28 cellular contexts compared by ENCODE assay signal in the genomic region with DNA sequence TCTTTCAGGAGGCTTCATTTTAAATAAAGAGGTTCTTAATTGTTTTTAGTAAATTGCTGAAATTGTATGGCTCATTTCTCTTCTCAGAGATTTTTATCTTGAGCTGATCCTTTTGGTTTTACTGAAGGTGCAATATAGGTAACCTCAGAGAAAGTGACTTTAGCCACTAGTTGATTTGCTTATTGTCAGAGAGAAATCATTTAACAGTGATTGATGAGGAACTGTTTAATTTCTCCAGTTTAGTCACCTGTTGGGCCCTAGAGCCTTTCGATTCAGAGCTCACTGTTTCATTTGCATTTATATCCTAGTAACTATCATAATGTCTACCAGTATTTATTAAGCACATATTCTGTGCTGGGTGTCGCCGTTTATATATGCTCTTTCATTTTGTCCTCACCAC.
"Had no signal": no experiment of that assay in that cellular context is flagged by ENCODE, and none has a peak within 500 bp of the region (broad histone marks: within the 10 kb centered on the region; RNA-seq: fewer than 3 reads in every experiment).

No MANE protein-coding gene starts in this region.

- H3K27ac ChIP-seq: gastrocnemius medialis, heart left ventricle, hepatocyte, neutrophil, prostate gland, right atrium auricular region, testis, tibial artery had no signal

- H3K27ac Mint-ChIP-seq: effector memory CD8-positive, alpha-beta T cell; memory B cell; natural killer cell treated with Interleukin-12 subunit alpha and Interleukin-12 subunit beta and Interleukin-15 and Interleukin-18, amount 100 ng/mL, for 72 hours; type B pancreatic cell had no signal

- H3K27me3 ChIP-seq: gastrocnemius medialis, heart left ventricle, hepatocyte, neutrophil, right atrium auricular region, testis, tibial artery had no signal

- H3K36me3 ChIP-seq: gastrocnemius medialis, heart left ventricle, neutrophil, prostate gland, right atrium auricular region, tibial artery had no signal

- H3K9me3 ChIP-seq: gastrocnemius medialis, heart left ventricle, mucosa of descending colon, neutrophil, prostate gland, right atrium auricular region, testis, tibial artery had no signal

- H3K4me3 Mint-ChIP-seq: effector memory CD8-positive, alpha-beta T cell; memory B cell; naive B cell; natural killer cell treated with Interleukin-12 subunit alpha and Interleukin-12 subunit beta and Interleukin-15 and Interleukin-18, amount 100 ng/mL, for 72 hours; neural crest cell; type B pancreatic cell had no signal

- H3K36me3 Mint-ChIP-seq: naive B cell; natural killer cell treated with Interleukin-12 subunit alpha and Interleukin-12 subunit beta and Interleukin-15 and Interleukin-18, amount 100 ng/mL, for 72 hours; type B pancreatic cell had no signal

- ATAC-seq: effector memory CD8-positive, alpha-beta T cell; gastrocnemius medialis; heart left ventricle; left lobe of liver; mucosa of descending colon; natural killer cell treated with Interleukin-12 subunit alpha and Interleukin-12 subunit beta and Interleukin-15 and Interleukin-18, amount 100 ng/mL, for 72 hours; sciatic nerve; stimulated activated naive CD8-positive, alpha-beta T cell treated with anti-CD3 and anti-CD28 coated beads, Interleukin-15, Interleukin-2, amounts not matched to agents 100 U/mL and 50 U/mL, for 24 hours had no signal

- H3K4me3 ChIP-seq: gastrocnemius medialis, heart left ventricle, hepatocyte, lung, mucosa of descending colon, prostate gland, right atrium auricular region, smooth muscle cell, testis, tibial artery had no signal

- H3K9me3 Mint-ChIP-seq: effector memory CD8-positive, alpha-beta T cell; memory B cell; naive B cell; natural killer cell treated with Interleukin-12 subunit alpha and Interleukin-12 subunit beta and Interleukin-15 and Interleukin-18, amount 100 ng/mL, for 72 hours; neural crest cell; type B pancreatic cell had no signal

- DNase-seq: cortex of kidney; effector memory CD8-positive, alpha-beta T cell; foreskin fibroblast; gastrocnemius medialis; heart left ventricle; kidney; mucosa of descending colon; naive B cell; stimulated activated CD4-positive, alpha-beta T cell treated with anti-CD3 and anti-CD28 coated beads, Interleukin-12 subunit alpha, Interleukin-12 subunit beta, amount 100 ng/mL, for 4 hours; stimulated activated CD4-positive, alpha-beta T cell treated with anti-CD3 and anti-CD28 coated beads, Interleukin-1b, Interleukin-23, amount 100 ng/mL, for 48 hours; stimulated activated CD4-positive, alpha-beta T cell treated with anti-CD3 and anti-CD28 coated beads, Interleukin-4, amount 100 ng/mL, for 1 hour; stimulated activated CD8-positive, alpha-beta memory T cell treated with anti-CD3 and anti-CD28 coated beads, Interleukin-4, amount 100 ng/mL, for 48 hours; stimulated activated naive CD8-positive, alpha-beta T cell treated with anti-CD3 and anti-CD28 coated beads, Interleukin-15, Interleukin-2, amounts not matched to agents 100 U/mL and 50 U/mL, for 24 hours; substantia nigra; testis; tibial artery had no signal

- H3K4me2 ChIP-seq: hepatocyte, smooth muscle cell had no signal

- H3K27me3 Mint-ChIP-seq: effector memory CD8-positive, alpha-beta T cell; memory B cell; naive B cell; natural killer cell treated with Interleukin-12 subunit alpha and Interleukin-12 subunit beta and Interleukin-15 and Interleukin-18, amount 100 ng/mL, for 72 hours; type B pancreatic cell had no signal

- H2AFZ ChIP-seq: hepatocyte had no signal
